9 cellular contexts compared by ENCODE assay signal in genomic region chr10:44932338-44933116, GRCh38. TPM values are rescaled to one million over a fixed set of nuclear protein-coding genes. Genes with fewer than 3 reads are reported as not detected.
DNase-seq lines count a peak whose midpoint lies in the region; ATAC-seq and TF ChIP-seq lines count a peak whose summit lies in the region.
"Had no signal": no experiment of that assay in that cellular context is flagged by ENCODE, and none has a peak within 500 bp of the region (broad histone marks: within the 10 kb centered on the region; RNA-seq: fewer than 3 reads in every experiment).

No MANE protein-coding gene starts in this region.

- H3K27ac Mint-ChIP-seq in activated naive CD8-positive, alpha-beta T cell treated with anti-CD3 and anti-CD28 coated beads, Interleukin-2, amount 10 ng/mL, durations not matched to agents 7 days and 5 days: peak overlapping the region; percentile 61

- in situ Hi-C loops in GM23248 (cut with MboI): no loop called here

- no peaks in the 10 kb centered on the region for H4K20me1 ChIP-seq in GM23248 (ENCODE audit: insufficient read depth)
- no peaks in the 10 kb centered on the region for H4K20me1 ChIP-seq in SU-DHL-6 (ENCODE audit: low read depth, low read length)

- H3K4me3 ChIP-seq in GM23248 (no peak overlapping the region), SU-DHL-6 (ENCODE audit: insufficient read depth, low read length, poor library complexity, severe bottlenecking) (no peak overlapping the region), heart right ventricle (no peak overlapping the region)

- H3K79me2 ChIP-seq in GM23248 (ENCODE audit: insufficient read depth): no peaks in the 10 kb centered on the region
- H3K79me2 ChIP-seq in SU-DHL-6 (ENCODE audit: insufficient read depth, low read length): no peaks in the 10 kb centered on the region

- peaks cover 15% of the 10 kb centered on the region for H3K4me1 Mint-ChIP-seq in activated naive CD8-positive, alpha-beta T cell treated with anti-CD3 and anti-CD28 coated beads, Interleukin-2, amount 10 ng/mL, durations not matched to agents 7 days and 5 days

- H3K4me1 ChIP-seq in GM23248 (ENCODE audit: insufficient read depth): peaks cover 12% of the 10 kb centered on the region
- peaks cover 9 to 53% (median 43%) of the 10 kb centered on the region in 9 donors for H3K4me1 ChIP-seq in heart right ventricle

- H3K4me2 ChIP-seq in GM23248 (ENCODE audit: unreplicated experiment): no peak overlapping the region
- H3K4me2 ChIP-seq in SU-DHL-6 (ENCODE audit: low read depth, low read length, poor library complexity, severe bottlenecking): no peak overlapping the region

- intact Hi-C loops in heart right ventricle (cut with DNase I): loop anchor here (1.0 to 10.0 kb wide), 12 partner anchors 26 to 302 kb away; partner anchors contain the start of genes DEPP1 (in 1 of the 10), RASSF4 (in 1 of the 10) and ZNF22 (in 1 of the 10)

- no peaks in the 10 kb centered on the region for H3K9me3 Mint-ChIP-seq in activated naive CD8-positive, alpha-beta T cell treated with anti-CD3 and anti-CD28 coated beads, Interleukin-2, amount 10 ng/mL, durations not matched to agents 7 days and 5 days

- POLR2A ChIA-PET in activated naive CD8-positive, alpha-beta T cell treated with anti-CD3 and anti-CD28 coated beads, Interleukin-2, amount 10 ng/mL, durations not matched to agents 7 days and 5 days (lab: Charles Lee): interaction anchor here (0.6 to 1.7 kb wide), 5 partner anchors 36 to 508 kb away, joined by 3 to 16 read pairs (median 9); partner anchors contain the start of gene ZNF22

- H3K36me3 Mint-ChIP-seq in activated naive CD8-positive, alpha-beta T cell treated with anti-CD3 and anti-CD28 coated beads, Interleukin-2, amount 10 ng/mL, durations not matched to agents 7 days and 5 days: no peaks in the 10 kb centered on the region

- DNase-seq in GM10266 (ENCODE audit: extremely low spot score) (peak; percentile 78), GM23248 (peak; percentile 85), KG1 (lab: John Stamatoyannopoulos, UW) (peak; percentile 27), heart right ventricle (peak; percentile 92 to 96), pulmonary artery endothelial cell (ENCODE audit: low read depth, low spot score) (peak; percentile 32), epidermal melanocyte (ENCODE audit: insufficient read length, low spot score) (no peak)
- DNase-seq in activated naive CD8-positive, alpha-beta T cell treated with anti-CD3 and anti-CD28 coated beads, Interleukin-2, amount 10 ng/mL, durations not matched to agents 7 days and 5 days: peak; percentile 92

- no peaks in the 10 kb centered on the region for H3K36me3 ChIP-seq in GM23248 (ENCODE audit: low read depth)
- H3K36me3 ChIP-seq in SU-DHL-6 (ENCODE audit: low read length): no peaks in the 10 kb centered on the region
- H3K36me3 ChIP-seq in heart right ventricle: no peaks in the 10 kb centered on the region

- H3K27me3 Mint-ChIP-seq in activated naive CD8-positive, alpha-beta T cell treated with anti-CD3 and anti-CD28 coated beads, Interleukin-2, amount 10 ng/mL, durations not matched to agents 7 days and 5 days: no peaks in the 10 kb centered on the region

- H3K9me3 ChIP-seq in GM23248 (ENCODE audit: low read depth): no peaks in the 10 kb centered on the region
- H3K9me3 ChIP-seq in SU-DHL-6 (ENCODE audit: insufficient read depth, low read length): no peaks in the 10 kb centered on the region
- no peaks in the 10 kb centered on the region for H3K9me3 ChIP-seq in heart right ventricle

- H3F3A ChIP-seq in GM23248 (ENCODE audit: insufficient read depth): no peaks in the 10 kb centered on the region; the same call in 1 of the 2 replicates
- H3F3A ChIP-seq in SU-DHL-6 (ENCODE audit: insufficient read depth): no peaks in the 10 kb centered on the region

- TF ChIP-seq CTCF in GM10266 (IDR thresholded peaks at IDR 0.05; ENCODE audit: control insufficient read depth, insufficient read depth, low read depth, missing control alignments) (peak; percentile 98), SU-DHL-6 (IDR thresholded peaks at IDR 0.05; ENCODE audit: insufficient read depth, low read length, poor library complexity, severe bottlenecking) (peak; percentile 85), heart right ventricle (IDR thresholded peaks at IDR 0.05) (peak; percentile 96 to 99 (median 98))

- no peak overlapping the region; the same call in 1 of the 2 replicates for H2AFZ ChIP-seq in GM23248
- no peak overlapping the region for H2AFZ ChIP-seq in SU-DHL-6 (ENCODE audit: low read depth, low read length, severe bottlenecking)

- H3K9ac ChIP-seq in GM23248: no peak overlapping the region
- H3K9ac ChIP-seq in SU-DHL-6 (ENCODE audit: low read length): no peak overlapping the region

- ATAC-seq in activated naive CD8-positive, alpha-beta T cell treated with anti-CD3 and anti-CD28 coated beads, Interleukin-2, amount 10 ng/mL, durations not matched to agents 7 days and 5 days (ENCODE audit: low read depth): peak; percentile 99
- ATAC-seq in heart right ventricle: peak; percentile 85 to 92 (median 90)

- 35 to 40% methylated on average over 11 of the region's 11 CpGs for WGBS in GM23248 (ENCODE audit: low coverage in 1 of 2, low lambda C conversion rate in 2 of 2, missing lambda C conversion rate in 2 of 2), 2 experiments
- 53 to 55% methylated on average over 11 of the region's 11 CpGs for WGBS in heart right ventricle, 2 donors

- H3K27ac ChIP-seq in GM23248 (no peak overlapping the region), SU-DHL-6 (ENCODE audit: low read depth, low read length) (no peak overlapping the region), heart right ventricle (peak overlapping the region in 3 of 10 donors; percentile 17 to 39 (median 26))

- H3K27me3 ChIP-seq in GM23248 (replicated peaks; ENCODE audit: insufficient read depth): no peaks in the 10 kb centered on the region
- H3K27me3 ChIP-seq in SU-DHL-6 (ENCODE audit: low read length): no peaks in the 10 kb centered on the region
- H3K27me3 ChIP-seq in heart right ventricle: no peaks in the 10 kb centered on the region

- H3K9me2 ChIP-seq in GM23248 (ENCODE audit: insufficient read depth) (no peaks in the 10 kb centered on the region), SU-DHL-6 (replicated peaks; ENCODE audit: insufficient read depth, low read length) (no peaks in the 10 kb centered on the region)

- H3K4me3 Mint-ChIP-seq in activated naive CD8-positive, alpha-beta T cell treated with anti-CD3 and anti-CD28 coated beads, Interleukin-2, amount 10 ng/mL, durations not matched to agents 7 days and 5 days: no peak overlapping the region

RNA-seq across cellular contexts. Expression of gene TMEM72, which starts 21.4 kb away (rescaled TPM):
- not detected in 2 replicates for total RNA-seq in GM23248 (2014; rRNA removed; shearing (Covaris generic))
- polyA plus RNA-seq in GM23248 (2016; fragmentation: Nextera tagmentation; extraction: Ambion mirVana): not detected in 2 replicates
- not detected for total RNA-seq in activated naive CD8-positive, alpha-beta T cell treated with anti-CD3 and anti-CD28 coated beads, Interleukin-2, amount 10 ng/mL, durations not matched to agents 7 days and 5 days
- under 1 TPM in 2 of 10 donors, not detected in 8; 0.17 to 0.22 TPM for total RNA-seq in heart right ventricle
- not detected for polyA plus RNA-seq in heart right ventricle
- not detected in 2 replicates for total RNA-seq in pulmonary artery endothelial cell
- total RNA-seq: subcutaneous adipose tissue had no signal

RNA-seq across cellular contexts. Expression of gene RASSF4, which starts 27.1 kb away (rescaled TPM):
- 1.0 and 2.1 TPM in 2 replicates for total RNA-seq in GM23248 (2014; rRNA removed; shearing (Covaris generic))
- polyA plus RNA-seq in GM23248 (2016; fragmentation: Nextera tagmentation; extraction: Ambion mirVana) (2.3 and 2.9 TPM in 2 replicates), heart right ventricle (10 to 100 TPM; 41.2 to 89.4 TPM)
- 1 to 10 TPM; 3.0 to 3.1 TPM for total RNA-seq in activated naive CD8-positive, alpha-beta T cell treated with anti-CD3 and anti-CD28 coated beads, Interleukin-2, amount 10 ng/mL, durations not matched to agents 7 days and 5 days
- total RNA-seq in heart right ventricle (100 to 1,000 TPM in 2 of 10 donors, 10 to 100 TPM in 8; 73.3 to 120 (median 79.9) TPM), pulmonary artery endothelial cell (8.8 and 12.3 TPM in 2 replicates)

RNA-seq across cellular contexts. Expression of gene DEPP1, which starts 46.1 kb away (rescaled TPM):
- 7.0 and 10.1 TPM in 2 replicates for total RNA-seq in GM23248 (2014; rRNA removed; shearing (Covaris generic))
- 10.2 and 13.8 TPM in 2 replicates for polyA plus RNA-seq in GM23248 (2016; fragmentation: Nextera tagmentation; extraction: Ambion mirVana)
- under 1 TPM in 1 of 2 experiments, not detected in 1; 0.23 TPM for total RNA-seq in activated naive CD8-positive, alpha-beta T cell treated with anti-CD3 and anti-CD28 coated beads, Interleukin-2, amount 10 ng/mL, durations not matched to agents 7 days and 5 days
- 100 to 1,000 TPM in 1 of 10 donors, 10 to 100 TPM in 9; 10.0 to 172 (median 23.8) TPM for total RNA-seq in heart right ventricle
- polyA plus RNA-seq in heart right ventricle: 10 to 100 TPM; 27.6 to 40.3 TPM
- 395 and 438 TPM in 2 replicates for total RNA-seq in pulmonary artery endothelial cell
